ENCODE assay signal across 8 cellular contexts in the genomic region with DNA sequence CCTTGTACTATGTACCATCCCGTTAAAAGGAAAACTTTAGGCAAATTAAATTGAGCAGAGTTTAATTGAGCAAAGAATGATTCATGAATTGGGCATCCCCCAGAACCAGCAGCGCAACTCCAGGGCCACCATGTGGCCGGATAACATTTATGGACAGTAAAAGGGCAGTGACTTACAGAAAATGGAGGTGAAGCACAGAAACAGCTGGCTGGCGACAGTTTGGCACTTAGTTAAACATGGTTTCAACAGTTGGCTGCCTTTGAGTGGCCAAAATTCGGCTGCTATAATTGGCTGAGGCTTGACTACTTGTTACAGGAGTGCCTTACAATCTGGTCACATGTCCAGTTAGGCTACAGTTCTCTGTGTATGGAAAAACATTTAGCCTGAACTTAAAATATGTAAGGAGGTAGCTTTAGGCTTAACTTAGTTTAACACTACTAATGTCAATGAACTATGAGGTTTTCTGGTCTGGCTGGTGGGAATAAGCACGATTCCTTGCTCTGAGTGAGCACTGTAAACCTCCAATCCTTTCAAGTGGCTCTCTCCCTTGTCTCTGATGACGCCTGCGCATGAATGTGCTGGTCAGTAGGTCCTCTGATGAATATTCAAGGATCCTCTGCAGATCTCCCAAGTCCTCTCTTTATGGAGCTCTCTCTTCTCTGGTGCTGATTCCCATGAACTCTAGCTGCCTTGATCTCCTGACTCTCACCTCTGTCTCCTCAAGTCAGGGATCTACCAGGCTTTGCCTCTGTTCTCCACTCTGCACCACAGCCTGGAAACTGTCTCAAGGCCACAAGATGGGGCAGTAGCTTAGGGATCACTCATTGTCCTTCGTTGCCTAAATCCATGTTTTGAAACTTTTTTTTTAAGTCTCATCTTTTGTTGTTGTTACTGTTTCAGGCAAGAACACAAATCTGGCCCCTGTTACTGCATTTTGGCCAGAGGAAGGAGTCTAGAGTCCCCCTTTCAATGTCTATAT. TPM values are rescaled to one million over a fixed set of nuclear protein-coding genes. Genes with fewer than 3 reads are reported as not detected.
DNase-seq lines count a peak whose midpoint lies in the region; ATAC-seq and TF ChIP-seq lines count a peak whose summit lies in the region.

No MANE protein-coding gene starts in this region.

- no peak overlapping the region for H3K4me3 ChIP-seq in A673 (ENCODE audit: low read depth, low read length, poor library complexity, severe bottlenecking)
- no peak overlapping the region for H3K4me3 ChIP-seq in HL-60 (replicated peaks; ENCODE audit: insufficient read depth, low read length)
- H3K4me3 ChIP-seq in right atrium auricular region: no peak overlapping the region
- H3K4me3 ChIP-seq in thoracic aorta: no peak overlapping the region

- DNase-seq in A673 (ENCODE audit: low spot score) (peak; percentile 70), HL-60 (ENCODE audit: low read depth in 1 of 2, low spot score in 1 of 2) (peak in 1 of 2 experiments; percentile 79), right atrium auricular region (ENCODE audit: low spot score) (no peak), thoracic aorta (ENCODE audit: low spot score) (no peak), NCI-H2081 treated with DMSO at 0.1 percent for 48 hours (lab: John Stamatoyannopoulos, UW) (no peak)
- DNase-seq in activated CD4-positive, alpha-beta T cell treated with anti-CD3 and anti-CD28 coated beads, Interleukin-2, amount 50 U/mL, for 48 hours: no peak

- ATAC-seq in thoracic aorta (ENCODE audit: insufficient number of reproducible peaks, low FRiP score, low read depth): no peak
- ATAC-seq in HG03039 (IDR thresholded peaks at IDR 0.05; ENCODE audit: unreplicated experiment): no peak

- no TSS peak for BruUV-seq in A673 (replicated peaks; lab: Mats Ljungman, UMichigan)

- H3K27ac ChIP-seq in A673 (ENCODE audit: low read depth, low read length, poor library complexity, severe bottlenecking) (no peak overlapping the region), HL-60 (replicated peaks) (peak overlapping the region; percentile 78), VCaP (no peak overlapping the region), right atrium auricular region (peak overlapping the region; percentile 76 to 78), thoracic aorta (peak overlapping the region; percentile 67 to 83)

- TF ChIP-seq CTCF in A673 (conservative IDR thresholded peaks at IDR 0.05; ENCODE audit: low read depth, low read length) (peak; percentile 53), HL-60 (IDR thresholded peaks at IDR 0.05; ENCODE audit: insufficient read depth, low read length) (peak; percentile 54), VCaP (conservative IDR thresholded peaks at IDR 0.05) (peak; percentile 31), right atrium auricular region (IDR thresholded peaks at IDR 0.05) (peak in 1 of 2 donors; percentile 61), thoracic aorta (IDR thresholded peaks at IDR 0.05) (peak; percentile 23)

- POLR2A ChIA-PET in A673 (lab: Charles Lee; ENCODE audit: low non-redundant PET): no interaction called here

- H3K9me3 ChIP-seq in A673 (ENCODE audit: low read depth, low read length, poor library complexity, severe bottlenecking) (no peaks in the 10 kb centered on the region), right atrium auricular region (no peaks in the 10 kb centered on the region), thoracic aorta (no peaks in the 10 kb centered on the region)

- CTCF ChIA-PET in A673 (lab: Charles Lee): interaction anchor here (0.6 kb wide), 1 partner anchor 8 kb away, joined by 3 read pairs; no protein-coding TSS in a partner anchor

- H3K36me3 ChIP-seq in A673 (ENCODE audit: insufficient read depth, low read length, poor library complexity, severe bottlenecking) (no peaks in the 10 kb centered on the region), right atrium auricular region (no peaks in the 10 kb centered on the region), thoracic aorta (no peaks in the 10 kb centered on the region)

- H3K4me1 ChIP-seq in A673 (ENCODE audit: insufficient read depth, low read length, poor library complexity, severe bottlenecking) (peaks cover 4% of the 10 kb centered on the region), right atrium auricular region (peaks cover 3 to 27% of the 10 kb centered on the region in 2 donors), thoracic aorta (ENCODE audit: control insufficient read depth in 1 of 2, low read depth in 2 of 2) (peaks cover 9 to 25% of the 10 kb centered on the region in 2 donors)

- intact Hi-C loops in A673 (cut with micrococcal nuclease; ENCODE audit: unreplicated experiment): loop anchor here (10.0 kb wide), 1 partner anchor 261 kb away; no protein-coding TSS in a partner anchor

- H3K27me3 ChIP-seq in A673 (replicated peaks; ENCODE audit: insufficient read depth, low read depth, low read length, poor library complexity) (no peaks in the 10 kb centered on the region), HL-60 (ENCODE audit: insufficient read depth, poor library complexity, severe bottlenecking) (no peaks in the 10 kb centered on the region), right atrium auricular region (no peaks in the 10 kb centered on the region), thoracic aorta (replicated peaks; ENCODE audit: insufficient read depth) (no peaks in the 10 kb centered on the region)

RNA-seq across cellular contexts. Expression of gene RAB31, which starts 24.4 kb away (rescaled TPM):
- total RNA-seq in A673 (2021) (6.1 and 8.1 TPM in 2 replicates), right atrium auricular region (10 to 100 TPM in 1 of 2 donors, 1 to 10 TPM in 1; 9.9 to 29.2 TPM), thoracic aorta (100 to 1,000 TPM in 1 of 2 donors, 10 to 100 TPM in 1; 92.9 to 110 TPM)

Comparison
In these comparisons a context has a peak if more than half of its experiments do, and no peak if none do; other contexts are left out.
1. H3K27ac ChIP-seq: peak in HL-60 (single experiment), right atrium auricular region (2 of 2) and thoracic aorta (2 of 2); none in A673 (single experiment) and VCaP (single experiment).